Comparison of ENCODE assay signal across 1 cellular context in the genomic region with DNA sequence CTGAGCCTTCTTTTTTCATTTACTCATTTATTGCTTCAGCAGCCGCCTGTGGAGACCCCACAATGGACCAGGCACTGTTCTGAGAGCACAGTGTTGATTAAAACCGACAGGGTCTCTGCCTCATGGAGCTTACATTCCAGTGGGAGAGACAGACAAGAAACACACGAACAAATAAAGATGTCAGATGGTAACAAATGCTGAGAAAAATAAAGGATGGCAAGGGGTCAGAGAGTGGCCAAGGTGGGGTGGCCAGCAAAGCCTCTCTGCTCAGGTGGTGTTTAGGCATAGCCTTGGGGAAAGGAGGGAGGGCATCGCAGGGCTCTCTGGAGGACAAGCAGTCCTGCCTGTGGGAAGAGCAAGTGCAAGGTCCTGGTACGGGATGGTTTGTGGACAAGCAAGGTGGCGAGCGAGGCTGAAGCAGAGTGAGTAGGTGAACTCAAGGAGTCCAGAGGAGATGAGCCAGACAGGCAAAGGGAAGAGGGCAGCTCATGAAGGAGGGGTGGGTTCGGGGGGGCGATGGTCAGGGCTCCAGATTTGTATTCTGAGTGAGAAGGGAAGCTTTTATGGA.
A peak's percentile ranks its signal among the peaks of the same experiment; 100 is the strongest.
TF ChIP-seq lines count a peak whose summit lies in the region.

No MANE protein-coding gene starts in this region.

TF ChIP-seq in HepG2, 621 proteins besides CTCF, POLR2A, EP300 and RAD21:
- TF ChIP-seq, protein P1, sequence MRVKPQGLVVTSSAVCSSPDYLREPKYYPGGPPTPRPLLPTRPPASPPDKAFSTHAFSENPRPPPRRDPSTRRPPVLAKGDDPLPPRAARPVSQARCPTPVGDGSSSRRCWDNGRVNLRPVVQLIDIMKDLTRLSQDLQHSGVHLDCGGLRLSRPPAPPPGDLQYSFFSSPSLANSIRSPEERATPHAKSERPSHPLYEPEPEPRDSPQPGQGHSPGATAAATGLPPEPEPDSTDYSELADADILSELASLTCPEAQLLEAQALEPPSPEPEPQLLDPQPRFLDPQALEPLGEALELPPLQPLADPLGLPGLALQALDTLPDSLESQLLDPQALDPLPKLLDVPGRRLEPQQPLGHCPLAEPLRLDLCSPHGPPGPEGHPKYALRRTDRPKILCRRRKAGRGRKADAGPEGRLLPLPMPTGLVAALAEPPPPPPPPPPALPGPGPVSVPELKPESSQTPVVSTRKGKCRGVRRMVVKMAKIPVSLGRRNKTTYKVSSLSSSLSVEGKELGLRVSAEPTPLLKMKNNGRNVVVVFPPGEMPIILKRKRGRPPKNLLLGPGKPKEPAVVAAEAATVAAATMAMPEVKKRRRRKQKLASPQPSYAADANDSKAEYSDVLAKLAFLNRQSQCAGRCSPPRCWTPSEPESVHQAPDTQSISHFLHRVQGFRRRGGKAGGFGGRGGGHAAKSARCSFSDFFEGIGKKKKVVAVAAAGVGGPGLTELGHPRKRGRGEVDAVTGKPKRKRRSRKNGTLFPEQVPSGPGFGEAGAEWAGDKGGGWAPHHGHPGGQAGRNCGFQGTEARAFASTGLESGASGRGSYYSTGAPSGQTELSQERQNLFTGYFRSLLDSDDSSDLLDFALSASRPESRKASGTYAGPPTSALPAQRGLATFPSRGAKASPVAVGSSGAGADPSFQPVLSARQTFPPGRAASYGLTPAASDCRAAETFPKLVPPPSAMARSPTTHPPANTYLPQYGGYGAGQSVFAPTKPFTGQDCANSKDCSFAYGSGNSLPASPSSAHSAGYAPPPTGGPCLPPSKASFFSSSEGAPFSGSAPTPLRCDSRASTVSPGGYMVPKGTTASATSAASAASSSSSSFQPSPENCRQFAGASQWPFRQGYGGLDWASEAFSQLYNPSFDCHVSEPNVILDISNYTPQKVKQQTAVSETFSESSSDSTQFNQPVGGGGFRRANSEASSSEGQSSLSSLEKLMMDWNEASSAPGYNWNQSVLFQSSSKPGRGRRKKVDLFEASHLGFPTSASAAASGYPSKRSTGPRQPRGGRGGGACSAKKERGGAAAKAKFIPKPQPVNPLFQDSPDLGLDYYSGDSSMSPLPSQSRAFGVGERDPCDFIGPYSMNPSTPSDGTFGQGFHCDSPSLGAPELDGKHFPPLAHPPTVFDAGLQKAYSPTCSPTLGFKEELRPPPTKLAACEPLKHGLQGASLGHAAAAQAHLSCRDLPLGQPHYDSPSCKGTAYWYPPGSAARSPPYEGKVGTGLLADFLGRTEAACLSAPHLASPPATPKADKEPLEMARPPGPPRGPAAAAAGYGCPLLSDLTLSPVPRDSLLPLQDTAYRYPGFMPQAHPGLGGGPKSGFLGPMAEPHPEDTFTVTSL (CRISPR knock-in tag; IDR thresholded peaks at IDR 0.05; ENCODE audit: borderline replicate concordance): peak; percentile 4; the same call in 1 of the 2 replicates
- TF ChIP-seq CREB1 (IDR thresholded peaks at IDR 0.05): no peak
- TF ChIP-seq CREB1 (CRISPR knock-in tag; IDR thresholded peaks at IDR 0.05): peak; percentile 0; the same call in 1 of the 2 replicates
- no peak for TF ChIP-seq ZNF12 (CRISPR knock-in tag; IDR thresholded peaks at IDR 0.05)
- TF ChIP-seq ZNF629 (CRISPR knock-in tag; conservative IDR thresholded peaks at IDR 0.05): no peak
